In the genomic region with DNA sequence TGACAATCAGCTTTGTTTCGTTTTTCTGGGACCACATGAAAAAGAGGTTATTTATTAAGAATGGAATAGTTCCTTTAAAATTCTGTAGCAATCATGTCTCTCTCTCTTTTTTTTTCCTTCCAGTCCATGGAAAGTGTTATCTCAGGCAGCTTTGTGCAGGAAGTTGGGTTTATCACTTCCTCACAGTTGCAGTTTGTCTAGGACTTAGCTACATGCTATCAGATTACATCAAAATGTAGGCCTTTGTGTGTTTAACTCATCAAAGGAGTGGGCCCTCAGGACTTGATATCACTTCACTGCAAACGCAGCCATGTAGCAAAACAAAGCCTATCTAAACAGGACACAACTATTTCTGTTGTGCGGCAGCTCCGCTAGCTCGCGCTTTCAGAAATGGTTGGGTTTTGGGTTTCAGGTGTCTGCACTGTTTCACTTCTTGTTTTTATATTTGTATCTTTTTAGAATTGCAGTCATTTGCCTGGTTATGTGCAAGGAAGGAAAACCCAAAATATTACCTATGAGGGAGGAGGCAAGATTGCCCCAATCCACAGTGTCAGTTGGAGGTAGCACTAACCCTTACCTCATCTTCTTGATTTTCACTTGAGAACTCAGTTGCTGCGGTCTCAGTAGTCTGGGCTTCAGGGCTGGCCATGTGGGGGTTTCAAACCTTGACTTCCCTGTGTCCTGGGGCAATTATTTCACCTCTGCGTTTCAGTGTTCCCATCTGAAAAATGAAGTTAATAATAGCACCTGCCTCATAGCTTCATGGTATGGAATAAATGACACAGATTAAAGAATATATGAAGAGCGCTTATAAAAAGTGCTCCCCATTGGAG, we compare ENCODE assay signal across 8 cellular contexts.
A peak's percentile ranks its signal among the peaks of the same experiment; 100 is the strongest.
DNase-seq lines count a peak whose midpoint lies in the region; ATAC-seq and TF ChIP-seq lines count a peak whose summit lies in the region.

No MANE protein-coding gene starts in this region.

- DNase-seq in DMS53 (lab: John Stamatoyannopoulos, UW), result peak; percentile 92
- DNase-seq in medulla oblongata (ENCODE audit: extremely low spot score), result peak; percentile 18
- no peak for DNase-seq in foreskin melanocyte
- DNase-seq in AG08396 (ENCODE audit: low spot score), result no peak
- no peak for DNase-seq in brain microvascular endothelial cell

- TF ChIP-seq CTCF in SU-DHL-6 (IDR thresholded peaks at IDR 0.05; ENCODE audit: insufficient read depth, low read length, poor library complexity, severe bottlenecking) (no peak), brain microvascular endothelial cell (IDR thresholded peaks at IDR 0.05; ENCODE audit: low read depth, low read length, missing control alignments) (no peak)

- H3K27ac ChIP-seq in SU-DHL-6 (ENCODE audit: low read depth, low read length) (peak overlapping the region; percentile 99), brain microvascular endothelial cell (no peak overlapping the region)

- H3K9me2 ChIP-seq in SU-DHL-6 (replicated peaks; ENCODE audit: insufficient read depth, low read length), result no peaks in the 10 kb centered on the region

- peak overlapping the region; percentile 42 for H3K4me3 ChIP-seq in SU-DHL-6 (ENCODE audit: insufficient read depth, low read length, poor library complexity, severe bottlenecking)
- no peak overlapping the region for H3K4me3 ChIP-seq in brain microvascular endothelial cell (ENCODE audit: low read depth, low read length)

- H3F3A ChIP-seq in SU-DHL-6 (ENCODE audit: insufficient read depth), result peaks cover 38% of the 10 kb centered on the region

- H3K27me3 ChIP-seq in SU-DHL-6 (ENCODE audit: low read length) (no peaks in the 10 kb centered on the region), brain microvascular endothelial cell (replicated peaks) (no peaks in the 10 kb centered on the region)

- H3K36me3 ChIP-seq in SU-DHL-6 (ENCODE audit: low read length) (no peaks in the 10 kb centered on the region), brain microvascular endothelial cell (replicated peaks) (no peaks in the 10 kb centered on the region)

- H3K9ac ChIP-seq in SU-DHL-6 (ENCODE audit: low read length), result peak overlapping the region; percentile 55

- in situ Hi-C loops in brain microvascular endothelial cell (cut with HindIII; ENCODE audit: low pct_ligation_motif_present, low sequenced_read_pairs), result no loop called here

- H2AFZ ChIP-seq in SU-DHL-6 (ENCODE audit: low read depth, low read length, severe bottlenecking), result peak overlapping the region; percentile 12

- no peaks in the 10 kb centered on the region for H3K9me3 ChIP-seq in SU-DHL-6 (ENCODE audit: insufficient read depth, low read length)

- ATAC-seq in GM19452 (IDR thresholded peaks at IDR 0.05; ENCODE audit: unreplicated experiment), result peak; percentile 76
- peak; percentile 88 for ATAC-seq in HG03354 (IDR thresholded peaks at IDR 0.05; ENCODE audit: poor library complexity, severe bottlenecking, unreplicated experiment)

- no peaks in the 10 kb centered on the region for H4K20me1 ChIP-seq in SU-DHL-6 (ENCODE audit: low read depth, low read length)

- no peaks in the 10 kb centered on the region for H3K79me2 ChIP-seq in SU-DHL-6 (ENCODE audit: insufficient read depth, low read length)

- H3K4me2 ChIP-seq in SU-DHL-6 (ENCODE audit: low read depth, low read length, poor library complexity, severe bottlenecking), result peak overlapping the region; percentile 90

Comparison
In these comparisons a context has a peak if more than half of its experiments do, and no peak if none do; other contexts are left out.
1. DNase-seq: peak in DMS53 (single experiment) and medulla oblongata (single experiment); none in foreskin melanocyte (single experiment), AG08396 (single experiment) and brain microvascular endothelial cell (single experiment).